Comparison of ENCODE assay signal across 20 cellular contexts in the genomic region with DNA sequence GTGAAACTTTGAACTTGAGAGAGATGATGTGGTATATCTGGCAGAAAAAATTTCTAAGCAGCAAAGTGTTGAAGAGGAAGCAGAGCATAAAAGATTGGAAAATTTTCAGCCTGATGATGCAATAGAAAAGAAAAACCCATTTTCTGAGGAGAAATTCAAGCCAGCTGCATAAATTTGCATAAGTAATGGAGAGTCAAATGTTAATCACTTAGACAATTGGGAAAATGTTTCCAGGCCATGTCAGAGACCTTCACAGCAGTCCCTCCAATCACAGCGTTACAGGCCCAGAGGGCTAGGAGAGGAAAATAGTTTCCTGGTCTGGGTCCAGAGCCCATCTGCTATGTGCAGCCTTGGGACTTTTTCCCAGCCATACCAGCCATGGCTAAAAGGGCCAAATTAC.
DNase-seq lines count a peak whose midpoint lies in the region; ATAC-seq and TF ChIP-seq lines count a peak whose summit lies in the region.
"Had no signal": no experiment of that assay in that cellular context is flagged by ENCODE, and none has a peak within 500 bp of the region (broad histone marks: within the 10 kb centered on the region; RNA-seq: fewer than 3 reads in every experiment).

No MANE protein-coding gene starts in this region.

- H3K27me3 Mint-ChIP-seq in activated naive CD4-positive, alpha-beta T cell treated with anti-CD3 and anti-CD28 coated beads, Interleukin-2, amount 10 ng/mL, durations not matched to agents 7 days and 5 days, result no peaks in the 10 kb centered on the region
- H3K27me3 Mint-ChIP-seq: IgD-negative memory B cell had no signal

- ATAC-seq in HG03175 (IDR thresholded peaks at IDR 0.05; ENCODE audit: unreplicated experiment) (no peak), GM21526 (IDR thresholded peaks at IDR 0.05; ENCODE audit: low FRiP score, unreplicated experiment) (no peak)
- ATAC-seq: A549, GM12878, Panc1 had no signal

- no peaks in the 10 kb centered on the region for H3K4me1 Mint-ChIP-seq in activated naive CD4-positive, alpha-beta T cell treated with anti-CD3 and anti-CD28 coated beads, Interleukin-2, amount 10 ng/mL, durations not matched to agents 7 days and 5 days
- H3K4me1 Mint-ChIP-seq: IgD-negative memory B cell had no signal

- CTCF ChIA-PET in activated naive CD4-positive, alpha-beta T cell treated with anti-CD3 and anti-CD28 coated beads, Interleukin-2, amount 10 ng/mL, durations not matched to agents 7 days and 5 days (lab: Charles Lee), result no interaction called here

- TF ChIP-seq CTCF in fibroblast of mammary gland (conservative IDR thresholded peaks at IDR 0.05; ENCODE audit: control insufficient read depth, insufficient read depth, low read depth, low read length), result no peak

- DNase-seq in M059J (ENCODE audit: low read depth) (peak; percentile 15), astrocyte of the hippocampus (ENCODE audit: low read depth, low spot score) (peak; percentile 19), fibroblast of mammary gland (ENCODE audit: low read depth) (peak; percentile 7), putamen (ENCODE audit: low spot score) (peak; percentile 76), NCI-H748 treated with DMSO at 0.1 percent for 48 hours (lab: John Stamatoyannopoulos, UW) (no peak)
- no peak for DNase-seq in activated naive CD4-positive, alpha-beta T cell treated with anti-CD3 and anti-CD28 coated beads, Interleukin-2, amount 10 ng/mL, durations not matched to agents 7 days and 5 days
- DNase-seq: BE2C, DMS79 treated with DMSO at 0.1 percent for 48 hours, MV-4-11, NCI-H1105 treated with DMSO at 0.1 percent for 48 hours, NCI-H2029 treated with DMSO at 0.1 percent for 48 hours, NCI-H226, NCI-H524, NCI-H82 had no signal

- H3K36me3 Mint-ChIP-seq in activated naive CD4-positive, alpha-beta T cell treated with anti-CD3 and anti-CD28 coated beads, Interleukin-2, amount 10 ng/mL, durations not matched to agents 7 days and 5 days, result no peaks in the 10 kb centered on the region
- H3K36me3 Mint-ChIP-seq: IgD-negative memory B cell had no signal

- H3K27ac Mint-ChIP-seq in activated naive CD4-positive, alpha-beta T cell treated with anti-CD3 and anti-CD28 coated beads, Interleukin-2, amount 10 ng/mL, durations not matched to agents 7 days and 5 days, result no peak overlapping the region
- H3K27ac Mint-ChIP-seq: IgD-negative memory B cell had no signal

- H3K4me3 ChIP-seq in fibroblast of mammary gland (ENCODE audit: control insufficient read depth, low read depth, low read length), result no peak overlapping the region
- H3K4me3 ChIP-seq: A549, GM12878 had no signal

- H3K9me3 Mint-ChIP-seq in activated naive CD4-positive, alpha-beta T cell treated with anti-CD3 and anti-CD28 coated beads, Interleukin-2, amount 10 ng/mL, durations not matched to agents 7 days and 5 days, result peaks cover 41% of the 10 kb centered on the region

- H3K4me3 Mint-ChIP-seq in activated naive CD4-positive, alpha-beta T cell treated with anti-CD3 and anti-CD28 coated beads, Interleukin-2, amount 10 ng/mL, durations not matched to agents 7 days and 5 days, result no peak overlapping the region
- H3K4me3 Mint-ChIP-seq: IgD-negative memory B cell had no signal

Comparison
In these comparisons a context has a peak if more than half of its experiments do, and no peak if none do; other contexts are left out.
1. DNase-seq: peak in M059J (single experiment), astrocyte of the hippocampus (single experiment), fibroblast of mammary gland (single experiment) and putamen (single experiment); none in activated naive CD4-positive, alpha-beta T cell treated with anti-CD3 and anti-CD28 coated beads, Interleukin-2, amount 10 ng/mL, durations not matched to agents 7 days and 5 days (single experiment) and NCI-H748 treated with DMSO at 0.1 percent for 48 hours (single experiment).